In genomic region chr9:101376117-101376866, GRCh38 we compare ENCODE assay signal across 1 cellular context.
TF ChIP-seq lines count a peak whose summit lies in the region.

No MANE protein-coding gene starts in this region.

TF ChIP-seq in HepG2, 621 proteins besides CTCF, POLR2A, EP300 and RAD21:
- TF ChIP-seq ZSCAN9 (CRISPR knock-in tag; IDR thresholded peaks at IDR 0.05; ENCODE audit: borderline replicate concordance) (no peak), ZNF687 (CRISPR knock-in tag; IDR thresholded peaks at IDR 0.05) (0 out of 2 replicates have a peak, but pooled peaks have one; percentile 10)
